Comparison of ENCODE assay signal across 24 cellular contexts in the genomic region with DNA sequence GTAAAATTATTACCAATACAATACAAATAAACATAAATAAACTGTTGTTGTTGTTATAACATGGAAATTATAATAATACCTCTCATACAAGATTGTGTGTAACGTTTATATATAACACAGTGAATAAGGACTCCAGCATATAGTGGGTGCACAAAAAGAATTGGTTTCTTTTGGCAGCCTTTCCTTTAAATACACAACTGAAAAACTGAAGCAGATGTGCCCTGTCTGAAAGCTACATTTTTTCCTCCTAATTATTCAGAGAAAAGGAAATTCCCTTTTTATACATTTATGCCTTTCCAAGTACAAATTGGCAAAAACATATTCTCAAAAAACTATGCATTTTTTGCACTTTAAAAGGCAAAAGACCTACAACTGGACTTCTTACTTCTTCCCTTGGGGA.
DNase-seq lines count a peak whose midpoint lies in the region; ATAC-seq and TF ChIP-seq lines count a peak whose summit lies in the region.
"Had no signal": no experiment of that assay in that cellular context is flagged by ENCODE, and none has a peak within 500 bp of the region (broad histone marks: within the 10 kb centered on the region; RNA-seq: fewer than 3 reads in every experiment).

No MANE protein-coding gene starts in this region.

- in situ Hi-C loops in astrocyte of the spinal cord (cut with HindIII; ENCODE audit: low sequenced_read_pairs) = no loop called here

- H3K27ac Mint-ChIP-seq in nephron progenitor cell = peak overlapping the region; percentile 97
- H3K27ac Mint-ChIP-seq: CD4-positive, alpha-beta T cell had no signal

- peaks cover 14% of the 10 kb centered on the region for H3K36me3 Mint-ChIP-seq in nephron progenitor cell (ENCODE audit: low read depth)

- H3K4me3 Mint-ChIP-seq in nephron progenitor cell = peak overlapping the region; percentile 16
- H3K4me3 Mint-ChIP-seq: CD4-positive, alpha-beta T cell had no signal

- peaks cover 10% of the 10 kb centered on the region for H3K9me3 Mint-ChIP-seq in nephron progenitor cell
- H3K9me3 Mint-ChIP-seq: CD4-positive, alpha-beta T cell had no signal

- intact Hi-C loops in head of caudate nucleus (cut with DNase I) = no loop called here

- no peak for ATAC-seq in GM18502 (IDR thresholded peaks at IDR 0.05; ENCODE audit: poor library complexity, unreplicated experiment)
- ATAC-seq: GM12878 had no signal

- peaks cover 33% of the 10 kb centered on the region for H3K4me1 Mint-ChIP-seq in nephron progenitor cell

- TF ChIP-seq CTCF in astrocyte of the spinal cord (IDR thresholded peaks at IDR 0.05; ENCODE audit: low read depth, low read length) (no peak), nephron progenitor cell (IDR thresholded peaks at IDR 0.05) (no peak)

- DNase-seq in DMS114 treated with DMSO at 0.1 percent for 48 hours (lab: John Stamatoyannopoulos, UW; ENCODE audit: unreplicated experiment) (peak; percentile 63), astrocyte of the spinal cord (ENCODE audit: low read depth, low spot score) (peak; percentile 32), fibroblast of gingiva (ENCODE audit: low read depth) (peak; percentile 8), nephron progenitor cell (no peak), NCI-H82 treated with DMSO at 0.1 percent for 48 hours (lab: John Stamatoyannopoulos, UW; ENCODE audit: unreplicated experiment) (no peak), head of caudate nucleus (no peak), NCI-H2029 (lab: John Stamatoyannopoulos, UW) (no peak)
- DNase-seq: AML-193; CD4-positive, alpha-beta T cell; DMS53; HCEC 1CT; KG1; MG63; NCI-H1048; NCI-H1417; NCI-H1694; NCI-H2081; NCI-H2227 treated with DMSO at 0.1 percent for 48 hours; NCI-H526 treated with DMSO at 0.1 percent for 48 hours; Right ventricle myocardium superior; RPMI8226 had no signal

- H3K27me3 Mint-ChIP-seq in nephron progenitor cell (ENCODE audit: low read depth, poor library complexity) = no peaks in the 10 kb centered on the region

- no peak overlapping the region for H3K4me3 ChIP-seq in astrocyte of the spinal cord (ENCODE audit: low read depth, low read length)
- H3K4me3 ChIP-seq: BLaER1 treated with 17β-estradiol and CSF1 and Interleukin-3, amounts not matched to agents 10 nM and 100 nM; GM12878; MG63 had no signal

Comparison
In these comparisons a context has a peak if more than half of its experiments do, and no peak if none do; other contexts are left out.
1. DNase-seq: peak in DMS114 treated with DMSO at 0.1 percent for 48 hours (single experiment), astrocyte of the spinal cord (single experiment) and fibroblast of gingiva (single experiment); none in nephron progenitor cell (single experiment), NCI-H82 treated with DMSO at 0.1 percent for 48 hours (single experiment), head of caudate nucleus (0 of 42) and NCI-H2029 (single experiment).